ENCODE assay signal across 20 cellular contexts in genomic region chr10:126036515-126036914, GRCh38.
"Had no signal": no experiment of that assay in that cellular context is flagged by ENCODE, and none has a peak within 500 bp of the region (broad histone marks: within the 10 kb centered on the region; RNA-seq: fewer than 3 reads in every experiment).

No MANE protein-coding gene starts in this region.

- H3K36me3 Mint-ChIP-seq: activated naive CD4-positive, alpha-beta T cell treated with anti-CD3 and anti-CD28 coated beads, Interleukin-2, amount 10 ng/mL, durations not matched to agents 7 days and 5 days had no signal

- H3K27me3 ChIP-seq: dorsolateral prefrontal cortex, foreskin keratinocyte, spleen, thyroid gland had no signal

- ATAC-seq: activated CD8-positive, alpha-beta T cell treated with anti-CD3 and anti-CD28 coated beads, Interleukin-2, amount 10 ng/mL, durations not matched to agents 7 days and 5 days; activated naive CD8-positive, alpha-beta T cell treated with anti-CD3 and anti-CD28 coated beads, Interleukin-2, amount 50 U/mL, for 24 hours; foreskin keratinocyte; left cardiac atrium had no signal

- DNase-seq: activated CD4-positive, alpha-beta T cell treated with anti-CD3 and anti-CD28 coated beads, Interleukin-2, amount 10 ng/mL, durations not matched to agents 24 days and 14 days; activated CD4-positive, CD25-positive, alpha-beta regulatory T cell; activated CD8-positive, alpha-beta T cell treated with anti-CD3 and anti-CD28 coated beads, Interleukin-2, amount 10 ng/mL, durations not matched to agents 7 days and 5 days; activated naive CD4-positive, alpha-beta T cell treated with anti-CD3 and anti-CD28 coated beads, Interleukin-2, amount 10 ng/mL, durations not matched to agents 7 days and 5 days; activated naive CD8-positive, alpha-beta T cell treated with anti-CD3 and anti-CD28 coated beads, Interleukin-2, amount 50 U/mL, for 24 hours; activated T-cell treated with anti-CD3 and anti-CD28 coated beads, Interleukin-2, amount 50 U/mL, for 24 hours; anterior cingulate cortex; caudate nucleus; dorsolateral prefrontal cortex; endodermal cell; foreskin keratinocyte; hippocampal formation; left cardiac atrium; occipital lobe; retina; spleen; stimulated activated naive CD4-positive, alpha-beta T cell treated with Interleukin-2 at 50 U/mL for 16 hours; thyroid gland had no signal

- H3K27me3 Mint-ChIP-seq: activated T-cell treated with anti-CD3 and anti-CD28 coated beads, Interleukin-2, amount 50 U/mL, for 24 hours had no signal

- H3K9me3 Mint-ChIP-seq: activated CD4-positive, alpha-beta T cell treated with anti-CD3 and anti-CD28 coated beads, Interleukin-2, amount 10 ng/mL, durations not matched to agents 24 days and 14 days; activated naive CD4-positive, alpha-beta T cell treated with anti-CD3 and anti-CD28 coated beads, Interleukin-2, amount 10 ng/mL, durations not matched to agents 7 days and 5 days had no signal

- H3K4me1 ChIP-seq: foreskin keratinocyte had no signal

- H3K9me3 ChIP-seq: thyroid gland had no signal

- H3K4me3 ChIP-seq: dorsolateral prefrontal cortex, spleen, thyroid gland had no signal

- H3K27ac Mint-ChIP-seq: activated CD4-positive, alpha-beta T cell treated with anti-CD3 and anti-CD28 coated beads, Interleukin-2, amount 10 ng/mL, durations not matched to agents 24 days and 14 days; activated CD8-positive, alpha-beta T cell treated with anti-CD3 and anti-CD28 coated beads, Interleukin-2, amount 10 ng/mL, durations not matched to agents 7 days and 5 days; activated naive CD4-positive, alpha-beta T cell treated with anti-CD3 and anti-CD28 coated beads, Interleukin-2, amount 10 ng/mL, durations not matched to agents 7 days and 5 days; activated naive CD8-positive, alpha-beta T cell treated with anti-CD3 and anti-CD28 coated beads, Interleukin-2, amount 50 U/mL, for 24 hours; activated T-cell treated with anti-CD3 and anti-CD28 coated beads, Interleukin-2, amount 50 U/mL, for 24 hours; brain; endodermal cell had no signal

- H3K4me1 Mint-ChIP-seq: activated CD4-positive, alpha-beta T cell treated with anti-CD3 and anti-CD28 coated beads, Interleukin-2, amount 10 ng/mL, durations not matched to agents 24 days and 14 days; activated naive CD4-positive, alpha-beta T cell treated with anti-CD3 and anti-CD28 coated beads, Interleukin-2, amount 10 ng/mL, durations not matched to agents 7 days and 5 days had no signal

- H3K36me3 ChIP-seq: spleen, thyroid gland had no signal

- H3K4me3 Mint-ChIP-seq: activated CD4-positive, alpha-beta T cell treated with anti-CD3 and anti-CD28 coated beads, Interleukin-2, amount 10 ng/mL, durations not matched to agents 24 days and 14 days; activated CD8-positive, alpha-beta T cell treated with anti-CD3 and anti-CD28 coated beads, Interleukin-2, amount 10 ng/mL, durations not matched to agents 7 days and 5 days; activated naive CD4-positive, alpha-beta T cell treated with anti-CD3 and anti-CD28 coated beads, Interleukin-2, amount 10 ng/mL, durations not matched to agents 7 days and 5 days; activated naive CD8-positive, alpha-beta T cell treated with anti-CD3 and anti-CD28 coated beads, Interleukin-2, amount 50 U/mL, for 24 hours; activated T-cell treated with anti-CD3 and anti-CD28 coated beads, Interleukin-2, amount 50 U/mL, for 24 hours; brain; endodermal cell had no signal

- H3K27ac ChIP-seq: dorsolateral prefrontal cortex, epithelial cell of prostate, foreskin keratinocyte, spleen, thyroid gland had no signal
